Comparison of ENCODE assay signal across 9 cellular contexts in the genomic region with DNA sequence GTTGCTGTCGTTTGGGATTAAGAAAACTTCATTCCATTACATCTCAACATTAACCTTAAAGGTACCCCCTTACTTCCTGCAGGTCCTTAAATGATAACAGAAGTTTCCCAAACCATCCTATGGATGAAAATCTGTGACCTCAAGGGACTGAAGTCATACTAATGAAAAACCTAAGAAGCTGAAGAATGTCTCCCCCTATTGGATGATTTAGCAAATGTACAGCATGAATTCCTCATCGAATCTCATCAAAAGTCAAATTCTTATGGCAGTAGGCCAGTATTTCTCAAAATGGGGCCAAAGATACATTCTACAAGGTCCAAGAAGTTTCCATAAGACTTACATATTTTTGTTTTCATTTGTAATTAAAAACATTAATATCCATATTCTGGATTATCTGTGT.
DNase-seq lines count a peak whose midpoint lies in the region; ATAC-seq and TF ChIP-seq lines count a peak whose summit lies in the region.
"Had no signal": no experiment of that assay in that cellular context is flagged by ENCODE, and none has a peak within 500 bp of the region (broad histone marks: within the 10 kb centered on the region; RNA-seq: fewer than 3 reads in every experiment).

No MANE protein-coding gene starts in this region.

- H3K4me3 ChIP-seq in MM.1S (ENCODE audit: low read length) = no peak overlapping the region
- H3K4me3 ChIP-seq in cardiac fibroblast (replicated peaks in 1 of 2; ENCODE audit: low read depth in 2 of 2, low read length in 2 of 2) = no peak overlapping the region

- H3K27ac ChIP-seq in MM.1S (ENCODE audit: low read length) = no peak overlapping the region

- no peaks in the 10 kb centered on the region for H3K27me3 Mint-ChIP-seq in nephron progenitor cell (ENCODE audit: low read depth, poor library complexity)
- H3K27me3 Mint-ChIP-seq: activated naive CD8-positive, alpha-beta T cell had no signal

- DNase-seq in EL = peak; percentile 47
- peak; percentile 33 for DNase-seq in MM.1S
- DNase-seq in cardiac fibroblast (ENCODE audit: low read depth in 2 of 2) = peak; percentile 57 to 68
- DNase-seq in nephron progenitor cell = no peak
- no peak for DNase-seq in T-helper 2 cell
- DNase-seq in NCI-H510A (lab: John Stamatoyannopoulos, UW) = no peak
- no peak for DNase-seq in LoVo (ENCODE audit: low spot score)

- H4K20me1 ChIP-seq in MM.1S (ENCODE audit: insufficient read depth, low read length) = peaks cover 4% of the 10 kb centered on the region; the same call in 1 of the 2 replicates

- H3K4me3 Mint-ChIP-seq in nephron progenitor cell = no peak overlapping the region
- H3K4me3 Mint-ChIP-seq: activated naive CD8-positive, alpha-beta T cell had no signal

- H3K9me3 ChIP-seq in MM.1S (replicated peaks; ENCODE audit: insufficient read depth, low read length) = no peaks in the 10 kb centered on the region

- H3K9me3 Mint-ChIP-seq in nephron progenitor cell = no peaks in the 10 kb centered on the region

- no peak for ATAC-seq in HG02678 (IDR thresholded peaks at IDR 0.05; ENCODE audit: unreplicated experiment)

- H3K79me2 ChIP-seq in MM.1S (ENCODE audit: low read length) = peaks cover 10% of the 10 kb centered on the region

- H3K27ac Mint-ChIP-seq in nephron progenitor cell = no peak overlapping the region
- H3K27ac Mint-ChIP-seq: activated naive CD8-positive, alpha-beta T cell had no signal

- H3K9me2 ChIP-seq in MM.1S (replicated peaks; ENCODE audit: insufficient read depth, low read length) = no peaks in the 10 kb centered on the region

- TF ChIP-seq CTCF in MM.1S (IDR thresholded peaks at IDR 0.05; ENCODE audit: low read length) (peak; percentile 61), cardiac fibroblast (IDR thresholded peaks at IDR 0.05; ENCODE audit: low read depth, low read length) (peak; percentile 49), nephron progenitor cell (IDR thresholded peaks at IDR 0.05) (peak; percentile 58)

- H3K4me1 Mint-ChIP-seq in nephron progenitor cell = no peaks in the 10 kb centered on the region

- no peaks in the 10 kb centered on the region for H3K4me1 ChIP-seq in MM.1S (ENCODE audit: low read length)

- H3K27me3 ChIP-seq in MM.1S (replicated peaks; ENCODE audit: insufficient read depth, low read length) = no peaks in the 10 kb centered on the region

- H3K9ac ChIP-seq in MM.1S (ENCODE audit: low read length) = no peak overlapping the region

- H2AFZ ChIP-seq in MM.1S (ENCODE audit: low read length) = no peak overlapping the region

- H3K36me3 Mint-ChIP-seq in nephron progenitor cell (ENCODE audit: low read depth) = peaks cover 78% of the 10 kb centered on the region

- H3K4me2 ChIP-seq in MM.1S (ENCODE audit: low read depth, low read length) = no peak overlapping the region

- H3K36me3 ChIP-seq in MM.1S (replicated peaks; ENCODE audit: insufficient read depth, low read length) = peaks cover 5% of the 10 kb centered on the region; the same call in 1 of the 2 replicates

- no peaks in the 10 kb centered on the region; the same call in 1 of the 2 replicates for H3F3A ChIP-seq in MM.1S (ENCODE audit: insufficient read depth, low read length)

Comparison
In these comparisons a context has a peak if more than half of its experiments do, and no peak if none do; other contexts are left out.
1. DNase-seq: peak in EL (single experiment), MM.1S (single experiment) and cardiac fibroblast (2 of 2); none in nephron progenitor cell (single experiment), T-helper 2 cell (0 of 5), NCI-H510A (single experiment) and LoVo (single experiment).
2. Peak in every context shown above with its lines, with median percentiles within 50 percentile points of each other: CTCF ChIP-seq.